8 cellular contexts compared by ENCODE assay signal in genomic region chr14:20454645-20455354, GRCh38. TPM values are rescaled to one million over a fixed set of nuclear protein-coding genes. Genes with fewer than 3 reads are reported as not detected.
DNase-seq lines count a peak whose midpoint lies in the region; ATAC-seq, FAIRE-seq and TF ChIP-seq lines count a peak whose summit lies in the region.

Gene APEX1, plus strand, starts transcription at chr14:20455226. Its CDS starts 420 bp downstream, at chr14:20455646.
Gene OSGEP, minus strand, starts transcription at chr14:20454812. Its CDS starts 129 bp downstream, at chr14:20454683.

- H3K4me3 ChIP-seq in heart right ventricle (peak within 1 kb of the TSS; percentile 66 to 98 (median 74)), upper lobe of left lung (peak within 1 kb of the TSS; percentile 77 to 92 (median 82))

- intact Hi-C loops in heart right ventricle (cut with DNase I) (loop anchor here in 7 of 10 donors (1.0 to 10.0 kb wide), 7 partner anchors 37 to 158 kb away; partner anchors contain the start of genes PARP2 (in 4 of the 7) and TEP1 (in 2 of the 7)), posterior cingulate gyrus (cut with DNase I) (loop anchor here (2.0 to 5.0 kb wide), 2 partner anchors 42 to 112 kb away; partner anchors contain the start of genes PARP2 and TEP1)

- FAIRE-seq in GM12892 (lab: Jason Lieb, UNC) = peak; percentile 98

- WGBS in heart right ventricle, 2 donors = 0% methylated on average over 44 of the region's 44 CpGs
- WGBS in upper lobe of left lung, 2 donors = 0% methylated on average over 14 to 43 of the region's 44 CpGs

- TF ChIP-seq CTCF in heart right ventricle (IDR thresholded peaks at IDR 0.05) (no peak), upper lobe of left lung (IDR thresholded peaks at IDR 0.05) (peak in 1 of 6 experiments; percentile 27)

- DNase-seq in GM12892 (ENCODE audit: insufficient read length) = peak; percentile 91
- DNase-seq in NCI-H146 (lab: John Stamatoyannopoulos, UW) = peak; percentile 99
- peak; percentile 94 to 99 (median 97) for DNase-seq in T-helper 1 cell
- DNase-seq in amniotic epithelial cell (ENCODE audit: low read depth) = peak; percentile 98
- DNase-seq in heart right ventricle = peak; percentile 96 to 99
- peak; percentile 97 to 100 (median 99) for DNase-seq in posterior cingulate gyrus
- DNase-seq in upper lobe of left lung = peak; percentile 93 to 99

- TF ChIP-seq POLR2A in GM12892 (IDR thresholded peaks at IDR 0.05; ENCODE audit: low read depth, low read length) = peak; percentile 89
- TF ChIP-seq POLR2A in upper lobe of left lung (IDR thresholded peaks at IDR 0.05) = peak in 3 of 4 donors; percentile 58 to 90 (median 80)

- no peaks in the 10 kb centered on the region for H3K9me3 ChIP-seq in heart right ventricle
- no peaks in the 10 kb centered on the region for H3K9me3 ChIP-seq in upper lobe of left lung

- H3K36me3 ChIP-seq in heart right ventricle = peaks cover 0 to 66% (median 50%) of the 10 kb centered on the region in 9 donors
- peaks cover 25 to 66% (median 47%) of the 10 kb centered on the region in 4 donors for H3K36me3 ChIP-seq in upper lobe of left lung

- TF ChIP-seq EP300 in upper lobe of left lung (IDR thresholded peaks at IDR 0.05) = peak in 1 of 4 donors; percentile 43

- H3K27ac ChIP-seq in heart right ventricle (peak within 1 kb of the TSS; percentile 83 to 97 (median 91)), upper lobe of left lung (peak within 1 kb of the TSS; percentile 90 to 95 (median 93))

- peak; percentile 87 for ATAC-seq in HG02852 (IDR thresholded peaks at IDR 0.05; ENCODE audit: unreplicated experiment)
- peak; percentile 96 to 99 (median 97) for ATAC-seq in heart right ventricle
- ATAC-seq in upper lobe of left lung (ENCODE audit: low FRiP score in 2 of 2) = peak; percentile 95 to 97

- H3K27me3 ChIP-seq in heart right ventricle = no peaks in the 10 kb centered on the region
- no peaks in the 10 kb centered on the region for H3K27me3 ChIP-seq in upper lobe of left lung

- H3K4me1 ChIP-seq in heart right ventricle (peaks cover 0 to 62% (median 34%) of the 10 kb centered on the region in 9 donors), upper lobe of left lung (peaks cover 26 to 54% (median 35%) of the 10 kb centered on the region in 4 donors)

RNA-seq across cellular contexts. Expression of gene APEX1, which starts in this region (rescaled TPM):
- polyA plus RNA-seq in GM12892 (2012; ENCODE audit: missing spikeins) = 308 TPM
- total RNA-seq in heart right ventricle (100 to 1,000 TPM in 1 of 10 donors, 10 to 100 TPM in 9; 57.1 to 103 (median 70.6) TPM), upper lobe of left lung (100 to 1,000 TPM in 4 of 6 donors, 10 to 100 TPM in 2; 81.5 to 134 (median 119) TPM)
- polyA plus RNA-seq in heart right ventricle = 10 to 100 TPM; 58.5 to 91.7 TPM

RNA-seq across cellular contexts. Expression of gene OSGEP, which starts in this region (rescaled TPM):
- 41.4 TPM for polyA plus RNA-seq in GM12892 (2012; ENCODE audit: missing spikeins)
- 10 to 100 TPM; 17.6 to 25.3 (median 21.8) TPM for total RNA-seq in heart right ventricle
- polyA plus RNA-seq in heart right ventricle = 10 to 100 TPM; 32.3 to 37.6 TPM
- 10 to 100 TPM; 31.7 to 58.8 (median 48.1) TPM for total RNA-seq in upper lobe of left lung

Comparison
In these comparisons a context has a peak if more than half of its experiments do, and no peak if none do; other contexts are left out.
1. Peak in every context shown above with its lines: DNase-seq, ATAC-seq, H3K4me3 ChIP-seq and H3K27ac ChIP-seq.